In the genomic region with DNA sequence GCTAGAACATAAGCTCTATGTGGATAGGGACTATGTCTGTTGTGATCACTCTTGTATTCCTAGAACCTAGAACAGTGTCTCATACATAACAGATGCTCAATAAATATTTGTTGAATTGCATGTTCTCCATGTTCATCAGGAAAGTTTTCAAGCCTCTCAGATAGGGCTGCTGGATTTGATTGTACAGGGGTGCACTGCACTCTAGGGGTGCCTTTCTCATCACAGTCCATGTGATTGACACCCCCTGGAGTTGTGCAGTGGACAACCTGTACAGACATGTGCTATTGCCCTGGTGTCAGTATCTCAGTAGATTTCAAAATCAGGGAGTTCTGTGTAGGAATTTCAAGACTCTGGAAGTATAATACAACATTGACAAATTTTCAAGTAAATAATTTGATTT, we compare ENCODE assay signal across 14 cellular contexts. TPM values are rescaled to one million over a fixed set of nuclear protein-coding genes. Genes with fewer than 3 reads are reported as not detected.
DNase-seq lines count a peak whose midpoint lies in the region; ATAC-seq and TF ChIP-seq lines count a peak whose summit lies in the region.
"Had no signal": no experiment of that assay in that cellular context is flagged by ENCODE, and none has a peak within 500 bp of the region (broad histone marks: within the 10 kb centered on the region; RNA-seq: fewer than 3 reads in every experiment).

No MANE protein-coding gene starts in this region.

- intact Hi-C loops in CD14-positive monocyte (cut with micrococcal nuclease) = no loop called here

- H3K36me3 Mint-ChIP-seq in T-helper 17 cell (ENCODE audit: low read depth) (peaks cover 16% of the 10 kb centered on the region), endothelial cell (ENCODE audit: low read depth, unreplicated experiment) (peaks cover 32% of the 10 kb centered on the region), nephron (ENCODE audit: low read depth) (peaks cover 23% of the 10 kb centered on the region), type B pancreatic cell (peaks cover 32% of the 10 kb centered on the region), CD14-positive monocyte (peaks cover 28 to 30% of the 10 kb centered on the region in 2 donors)

- ATAC-seq in T-helper 17 cell = peak; percentile 32
- ATAC-seq in HG02870 (IDR thresholded peaks at IDR 0.05; ENCODE audit: unreplicated experiment) = no peak
- ATAC-seq: activated T-cell treated with anti-CD3 and anti-CD28 coated beads, Interleukin-2, amount 50 U/mL, for 4 hours had no signal

- H3K4me1 Mint-ChIP-seq in T-helper 17 cell = peaks cover 48% of the 10 kb centered on the region
- H3K4me1 Mint-ChIP-seq in endothelial cell (ENCODE audit: unreplicated experiment) = peaks cover 50% of the 10 kb centered on the region
- peaks cover 32% of the 10 kb centered on the region for H3K4me1 Mint-ChIP-seq in nephron
- H3K4me1 Mint-ChIP-seq in type B pancreatic cell (ENCODE audit: unreplicated experiment) = peaks cover 14% of the 10 kb centered on the region
- peaks cover 26% of the 10 kb centered on the region for H3K4me1 Mint-ChIP-seq in CD14-positive monocyte

- no peaks in the 10 kb centered on the region for H3K9me3 ChIP-seq in T-helper 17 cell (ENCODE audit: control insufficient read depth, low read length, poor library complexity, severe bottlenecking)
- H3K9me3 ChIP-seq: BE2C had no signal

- DNase-seq in T-helper 17 cell = no peak
- no peak for DNase-seq in endothelial cell (ENCODE audit: low spot score)
- DNase-seq in type B pancreatic cell (ENCODE audit: extremely low spot score, unreplicated experiment) = no peak
- no peak for DNase-seq in CD14-positive monocyte (ENCODE audit: low spot score)
- no peak for DNase-seq in glomerular visceral epithelial cell (ENCODE audit: extremely low spot score)
- DNase-seq: activated CD4-positive, alpha-beta T cell treated with anti-CD3 and anti-CD28 coated beads, Interleukin-2, amount 50 U/mL, for 1 hour; activated T-cell treated with anti-CD3 and anti-CD28 coated beads, Interleukin-2, amount 50 U/mL, for 4 hours; GDM1; NCI-H1092; NCI-H2081 had no signal

- H3K9me3 Mint-ChIP-seq in endothelial cell (ENCODE audit: unreplicated experiment) = no peaks in the 10 kb centered on the region
- no peaks in the 10 kb centered on the region for H3K9me3 Mint-ChIP-seq in nephron
- peaks cover 9% of the 10 kb centered on the region for H3K9me3 Mint-ChIP-seq in type B pancreatic cell
- H3K9me3 Mint-ChIP-seq in CD14-positive monocyte = no peaks in the 10 kb centered on the region

- no peaks in the 10 kb centered on the region for H3K27me3 Mint-ChIP-seq in T-helper 17 cell
- H3K27me3 Mint-ChIP-seq in endothelial cell (ENCODE audit: unreplicated experiment) = peaks cover 4% of the 10 kb centered on the region
- no peaks in the 10 kb centered on the region for H3K27me3 Mint-ChIP-seq in nephron (ENCODE audit: low read depth)
- H3K27me3 Mint-ChIP-seq in type B pancreatic cell = no peaks in the 10 kb centered on the region
- H3K27me3 Mint-ChIP-seq in CD14-positive monocyte (ENCODE audit: low read depth in 3 of 3) = no peaks in the 10 kb centered on the region
- H3K27me3 Mint-ChIP-seq: activated naive CD4-positive, alpha-beta T cell treated with anti-CD3 and anti-CD28 coated beads, Interleukin-2, amount 50 U/mL, for 24 hours had no signal

- TF ChIP-seq CTCF in endothelial cell (IDR thresholded peaks at IDR 0.05; ENCODE audit: unreplicated experiment) (no peak), nephron (IDR thresholded peaks at IDR 0.05; ENCODE audit: unreplicated experiment in 3 of 3) (no peak), type B pancreatic cell (conservative IDR thresholded peaks at IDR 0.05) (no peak), CD14-positive monocyte (IDR thresholded peaks at IDR 0.05) (no peak)

- H3K4me3 Mint-ChIP-seq in T-helper 17 cell = peak overlapping the region; percentile 13
- H3K4me3 Mint-ChIP-seq in endothelial cell (ENCODE audit: unreplicated experiment) = peak overlapping the region; percentile 17
- H3K4me3 Mint-ChIP-seq in nephron = no peak overlapping the region
- peak overlapping the region; percentile 62 for H3K4me3 Mint-ChIP-seq in type B pancreatic cell
- H3K4me3 Mint-ChIP-seq in CD14-positive monocyte = no peak overlapping the region
- H3K4me3 Mint-ChIP-seq: activated naive CD4-positive, alpha-beta T cell treated with anti-CD3 and anti-CD28 coated beads, Interleukin-2, amount 50 U/mL, for 24 hours; activated T-cell treated with anti-CD3 and anti-CD28 coated beads, Interleukin-2, amount 50 U/mL, for 4 hours had no signal

- H3K27ac Mint-ChIP-seq in T-helper 17 cell (peak overlapping the region; percentile 53), endothelial cell (ENCODE audit: unreplicated experiment) (no peak overlapping the region), nephron (peak overlapping the region; percentile 32 to 75 (median 67)), type B pancreatic cell (peak overlapping the region; percentile 86), CD14-positive monocyte (no peak overlapping the region)

RNA-seq across cellular contexts. Expression of a gene that starts 58.9 kb away (rescaled TPM):
- 10 to 100 TPM; 36.1 to 40.2 TPM for total RNA-seq in T-helper 17 cell
- 137 TPM for total RNA-seq in endothelial cell (ENCODE audit: unreplicated experiment)
- 43.7 and 81.7 TPM in 2 replicates for total RNA-seq in type B pancreatic cell (ENCODE audit: low replicate concordance)
- polyA plus RNA-seq in CD14-positive monocyte = 10 to 100 TPM; 13.4 to 15.5 TPM

Comparison
In these comparisons a context has a peak if more than half of its experiments do, and no peak if none do; other contexts are left out.
1. H3K27ac Mint-ChIP-seq: peak in T-helper 17 cell (single experiment), nephron (3 of 3) and type B pancreatic cell (single experiment); none in endothelial cell (single experiment) and CD14-positive monocyte (0 of 7).
2. H3K4me3 Mint-ChIP-seq: peak in T-helper 17 cell (single experiment), endothelial cell (single experiment) and type B pancreatic cell (single experiment); none in nephron (0 of 3) and CD14-positive monocyte (0 of 2).